Comparison of ENCODE assay signal across 8 cellular contexts in genomic region chr12:96908170-96908675, GRCh38. TPM values are rescaled to one million over a fixed set of nuclear protein-coding genes. Genes with fewer than 3 reads are reported as not detected.
A peak's percentile ranks its signal among the peaks of the same experiment; 100 is the strongest.
DNase-seq lines count a peak whose midpoint lies in the region; ATAC-seq, FAIRE-seq and TF ChIP-seq lines count a peak whose summit lies in the region.

No MANE protein-coding gene starts in this region.

- no peaks in the 10 kb centered on the region for H4K20me1 ChIP-seq in endothelial cell of umbilical vein (replicated peaks; ENCODE audit: control insufficient read depth, extremely low read depth, insufficient read depth, low read length)

- H3K27me3 ChIP-seq in SJSA1 (replicated peaks) (no peaks in the 10 kb centered on the region), endothelial cell of umbilical vein (ENCODE audit: control insufficient read depth in 2 of 2, insufficient read depth in 2 of 2, low read length in 2 of 2) (no peaks in the 10 kb centered on the region), pancreas (no peaks in the 10 kb centered on the region)

- no peaks in the 10 kb centered on the region for H3K9me3 Mint-ChIP-seq in CD14-positive monocyte

- peak overlapping the region in 5 of 7 donors; percentile 88 to 94 (median 90) for H3K27ac Mint-ChIP-seq in CD14-positive monocyte

- peaks cover 27% of the 10 kb centered on the region for H3K36me3 ChIP-seq in SJSA1
- H3K36me3 ChIP-seq in endothelial cell of umbilical vein (ENCODE audit: control insufficient read depth in 2 of 2, extremely low read depth in 1 of 2, insufficient read depth in 2 of 2, low read length in 2 of 2): no peaks in the 10 kb centered on the region
- no peaks in the 10 kb centered on the region for H3K36me3 ChIP-seq in pancreas

- no peaks in the 10 kb centered on the region for H3K9me1 ChIP-seq in endothelial cell of umbilical vein (replicated peaks; ENCODE audit: control insufficient read depth, extremely low read depth, insufficient read depth, low read length)

- no peaks in the 10 kb centered on the region for H3K9me3 ChIP-seq in SJSA1 (replicated peaks)
- H3K9me3 ChIP-seq in endothelial cell of umbilical vein (replicated peaks; ENCODE audit: control insufficient read depth, insufficient read depth, low read length): no peaks in the 10 kb centered on the region
- H3K9me3 ChIP-seq in pancreas: no peaks in the 10 kb centered on the region

- peaks cover 3 to 4% of the 10 kb centered on the region in 2 donors for H3K36me3 Mint-ChIP-seq in CD14-positive monocyte

- H3K9ac ChIP-seq in endothelial cell of umbilical vein (replicated peaks; ENCODE audit: extremely low read depth, insufficient read depth, low read length): peak overlapping the region; percentile 73

- H2AFZ ChIP-seq in endothelial cell of umbilical vein (ENCODE audit: low read depth, low read length): peak overlapping the region; percentile 90

- DNase-seq in CD14-positive monocyte (ENCODE audit: low spot score) (no peak), SJSA1 (ENCODE audit: low read depth in 1 of 2, low spot score in 2 of 2) (no peak), endothelial cell of umbilical vein (ENCODE audit: low read depth, low spot score) (no peak), pancreas (no peak), amniotic stem cell (lab: John Stamatoyannopoulos, UW) (no peak), middle frontal gyrus (ENCODE audit: extremely low spot score, low spot score) (no peak)

- H3K79me2 ChIP-seq in endothelial cell of umbilical vein (ENCODE audit: control insufficient read depth, insufficient read depth, low read length): peaks cover 36% of the 10 kb centered on the region

- POLR2A ChIA-PET in endothelial cell of umbilical vein (lab: Charles Lee): no interaction called here

- 21 to 32% methylated on average over 8 of the region's 8 CpGs for WGBS in pancreas, 2 donors

- CTCF ChIA-PET in endothelial cell of umbilical vein (lab: Charles Lee): interaction anchor here (1.5 kb wide), 1 partner anchor 10 kb away, joined by 6 read pairs; no protein-coding TSS in a partner anchor

- BruUV-seq in endothelial cell of umbilical vein (replicated peaks; lab: Mats Ljungman, UMichigan): no TSS peak

- peak; percentile 20 for ATAC-seq in GM21786 (IDR thresholded peaks at IDR 0.05; ENCODE audit: unreplicated experiment)
- ATAC-seq in pancreas: peak in 2 of 4 donors; percentile 11
- ATAC-seq in HG03045 (IDR thresholded peaks at IDR 0.05; ENCODE audit: unreplicated experiment): no peak

- H3K27me3 Mint-ChIP-seq in CD14-positive monocyte (ENCODE audit: low read depth in 3 of 3): peaks cover 0 to 13% (median 2%) of the 10 kb centered on the region in 3 donors

- no peak for FAIRE-seq in endothelial cell of umbilical vein (lab: Jason Lieb, UNC)
- FAIRE-seq in pancreas (lab: Jason Lieb, UNC): no peak

- peak overlapping the region; percentile 85 for H3K4me2 ChIP-seq in endothelial cell of umbilical vein (ENCODE audit: insufficient read depth, low read length)

- TF ChIP-seq CTCF in CD14-positive monocyte (IDR thresholded peaks at IDR 0.05) (no peak), endothelial cell of umbilical vein (IDR thresholded peaks at IDR 0.05; ENCODE audit: extremely low read depth in 1 of 2, insufficient read depth in 1 of 2, low read depth in 1 of 2, low read length in 2 of 2) (no peak), pancreas (IDR thresholded peaks at IDR 0.05) (no peak)

- no peak for TF ChIP-seq POLR2A in endothelial cell of umbilical vein (IDR thresholded peaks at IDR 0.05; ENCODE audit: low read depth, low read length)

- intact Hi-C loops in CD14-positive monocyte (cut with micrococcal nuclease) (no loop called here), endothelial cell of umbilical vein (cut with micrococcal nuclease) (loop anchor here (1.0 kb wide), 1 partner anchor 330 kb away; no protein-coding TSS in a partner anchor), pancreas (cut with DNase I) (no loop called here)

- H3K27ac ChIP-seq in SJSA1: peak overlapping the region; percentile 96; the same call in 1 of the 2 replicates
- no peak overlapping the region for H3K27ac ChIP-seq in endothelial cell of umbilical vein (ENCODE audit: insufficient read depth, low read depth, low read length)
- H3K27ac ChIP-seq in pancreas: peak overlapping the region; percentile 76 to 85 (median 82)

- dilution Hi-C loops in endothelial cell of umbilical vein (cut with MboI; ENCODE audit: extremely low pct_ligation_motif_present, low sequenced_read_pairs): no loop called here

- H3K4me1 Mint-ChIP-seq in CD14-positive monocyte: peaks cover 40% of the 10 kb centered on the region

- peak overlapping the region; percentile 87 for H3K4me3 ChIP-seq in SJSA1
- H3K4me3 ChIP-seq in endothelial cell of umbilical vein (replicated peaks in 1 of 3; ENCODE audit: insufficient read depth in 1 of 3, low read depth in 1 of 3, low read length in 3 of 3): peak overlapping the region; percentile 77 to 92 (median 90)
- peak overlapping the region in 3 of 4 donors; percentile 64 to 96 (median 78) for H3K4me3 ChIP-seq in pancreas

- H3K4me3 Mint-ChIP-seq in CD14-positive monocyte: peak overlapping the region; percentile 90 to 92

- peaks cover 35% of the 10 kb centered on the region for H3K4me1 ChIP-seq in SJSA1 (replicated peaks)
- peaks cover 19% of the 10 kb centered on the region for H3K4me1 ChIP-seq in endothelial cell of umbilical vein (ENCODE audit: control insufficient read depth, extremely low read depth, insufficient read depth, low read length)
- peaks cover 0 to 17% (median 12%) of the 10 kb centered on the region in 3 donors for H3K4me1 ChIP-seq in pancreas

TF ChIP-seq in endothelial cell of umbilical vein, 7 proteins besides CTCF, POLR2A, EP300 and RAD21:
- TF ChIP-seq FOS (IDR thresholded peaks at IDR 0.05; ENCODE audit: borderline replicate concordance, insufficient read depth, low read length) (no peak), JUN (IDR thresholded peaks at IDR 0.05; ENCODE audit: borderline replicate concordance, insufficient read depth, insufficient read length, low read depth) (no peak)

RNA-seq across cellular contexts. Expression of gene NEDD1, which starts 1.2 kb away (rescaled TPM):
- polyA plus RNA-seq in CD14-positive monocyte (10 to 100 TPM in 1 of 2 donors, 1 to 10 TPM in 1; 5.8 to 18.6 TPM), endothelial cell of umbilical vein (7.0 and 9.8 TPM in 2 replicates), pancreas (1 to 10 TPM; 2.2 to 6.2 TPM)
- total RNA-seq in SJSA1 (2014; rRNA removed; shearing (Covaris generic)): 117 and 143 TPM in 2 replicates
- total RNA-seq in endothelial cell of umbilical vein (25.4 and 26.8 TPM in 2 replicates), pancreas (10 to 100 TPM in 1 of 6 donors, 1 to 10 TPM in 5; 4.4 to 10.4 (median 8.0) TPM)
- 10.3 and 11.3 TPM in 2 replicates for polyA plus RNA-seq in endothelial cell of umbilical vein (2011; cell fraction: cytosol; rRNA removed)
- 17.4 and 18.6 TPM in 2 replicates for polyA plus RNA-seq in endothelial cell of umbilical vein (2011; cell fraction: nucleus; rRNA removed)
- polyA plus RNA-seq in endothelial cell of umbilical vein (2012): 15.6 and 20.6 TPM in 2 replicates
- polyA minus RNA-seq in endothelial cell of umbilical vein: 60.8 and 63.7 TPM in 2 replicates
- 16.8 TPM for polyA minus RNA-seq in endothelial cell of umbilical vein (2011; cell fraction: cytosol; rRNA and poly(A)+ RNA removed)
- 16.3 and 37.1 TPM in 2 replicates for polyA minus RNA-seq in endothelial cell of umbilical vein (2011; cell fraction: nucleus; rRNA and poly(A)+ RNA removed)
